ENCODE assay signal across 8 cellular contexts in the genomic region with DNA sequence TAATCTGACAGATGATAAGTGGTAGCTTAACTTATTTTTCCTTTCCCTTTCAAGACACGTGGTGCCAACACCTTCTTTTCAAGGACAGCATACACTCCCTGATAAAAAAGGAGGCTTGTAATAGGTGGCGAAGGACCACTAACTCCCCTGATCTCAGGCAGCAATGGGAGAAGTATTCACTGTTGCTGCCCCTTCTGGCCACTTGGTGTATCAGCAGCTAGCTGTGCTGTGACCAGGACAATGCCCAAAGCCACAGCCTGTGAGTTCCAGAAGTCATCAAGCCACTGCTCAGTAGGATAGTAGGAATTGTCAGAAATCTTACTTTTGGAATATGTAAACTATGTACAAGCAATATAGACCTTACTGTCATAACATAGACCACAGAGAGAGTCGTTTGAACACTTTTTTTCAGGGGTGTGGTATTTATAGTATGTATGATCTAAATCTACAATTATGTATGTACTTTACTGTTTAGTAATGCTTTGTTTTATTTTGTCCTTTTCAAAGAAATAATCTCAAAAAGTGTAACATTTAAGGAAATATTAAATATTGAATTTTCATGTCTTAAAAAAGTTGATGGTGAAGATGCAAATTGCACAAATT.
A peak's percentile ranks its signal among the peaks of the same experiment; 100 is the strongest.
DNase-seq lines count a peak whose midpoint lies in the region; ATAC-seq and TF ChIP-seq lines count a peak whose summit lies in the region.

No MANE protein-coding gene starts in this region.

- H3K27me3 ChIP-seq in upper lobe of right lung = peaks cover 5% of the 10 kb centered on the region
- H3K27me3 ChIP-seq in uterus = no peaks in the 10 kb centered on the region

- no peaks in the 10 kb centered on the region for H3K36me3 Mint-ChIP-seq in activated CD4-positive, alpha-beta memory T cell treated with anti-CD3 and anti-CD28 coated beads for 36 hours
- no peaks in the 10 kb centered on the region for H3K36me3 Mint-ChIP-seq in activated CD4-positive, alpha-beta memory T cell treated with anti-CD3 and anti-CD28 coated beads, Interleukin-2, amount 10 ng/mL, durations not matched to agents 7 days and 5 days (ENCODE audit: low read depth)
- H3K36me3 Mint-ChIP-seq in glutamatergic neuron (ENCODE audit: unreplicated experiment) = no peaks in the 10 kb centered on the region

- no peak overlapping the region for H3K4me3 Mint-ChIP-seq in activated CD4-positive, alpha-beta memory T cell treated with anti-CD3 and anti-CD28 coated beads for 36 hours
- no peak overlapping the region for H3K4me3 Mint-ChIP-seq in activated CD4-positive, alpha-beta memory T cell treated with anti-CD3 and anti-CD28 coated beads, Interleukin-2, amount 10 ng/mL, durations not matched to agents 7 days and 5 days
- H3K4me3 Mint-ChIP-seq in glutamatergic neuron (ENCODE audit: unreplicated experiment) = no peak overlapping the region

- intact Hi-C loops in activated CD4-positive, alpha-beta memory T cell treated with anti-CD3 and anti-CD28 coated beads for 36 hours (cut with micrococcal nuclease) = no loop called here
- intact Hi-C loops in upper lobe of right lung (cut with DNase I) (no loop called here), uterus (cut with DNase I; ENCODE audit: low total_unique reads) (no loop called here)

- H3K36me3 ChIP-seq in upper lobe of right lung (no peaks in the 10 kb centered on the region), uterus (no peaks in the 10 kb centered on the region)

- H3K4me1 ChIP-seq in upper lobe of right lung = no peaks in the 10 kb centered on the region
- no peaks in the 10 kb centered on the region for H3K4me1 ChIP-seq in uterus

- CTCF ChIA-PET in activated CD4-positive, alpha-beta memory T cell treated with anti-CD3 and anti-CD28 coated beads for 36 hours (lab: Charles Lee) = interaction anchor here (0.6 to 1.7 kb wide), 6 partner anchors 9 to 86 kb away, joined by 3 to 6 read pairs (median 3); no protein-coding TSS in a partner anchor
- CTCF ChIA-PET in activated CD4-positive, alpha-beta memory T cell treated with anti-CD3 and anti-CD28 coated beads, Interleukin-2, amount 10 ng/mL, durations not matched to agents 7 days and 5 days (lab: Charles Lee) = interaction anchor here (1.0 to 1.7 kb wide), 6 partner anchors 10 to 232 kb away, joined by 3 to 5 read pairs (median 4); no protein-coding TSS in a partner anchor

- POLR2A ChIA-PET in activated CD4-positive, alpha-beta memory T cell treated with anti-CD3 and anti-CD28 coated beads for 36 hours (lab: Charles Lee) = no interaction called here
- POLR2A ChIA-PET in activated CD4-positive, alpha-beta memory T cell treated with anti-CD3 and anti-CD28 coated beads, Interleukin-2, amount 10 ng/mL, durations not matched to agents 7 days and 5 days (lab: Charles Lee) = no interaction called here

- in situ Hi-C loops in SK-MEL-5 (cut with HindIII; ENCODE audit: low pct_unique_long_range_greater_than_20kb, low sequenced_read_pairs) = no loop called here

- peak; percentile 84 for TF ChIP-seq CTCF in glutamatergic neuron (IDR thresholded peaks at IDR 0.05; ENCODE audit: partially characterized antibody, unreplicated experiment)
- TF ChIP-seq CTCF in upper lobe of right lung (IDR thresholded peaks at IDR 0.05) = peak; percentile 68
- TF ChIP-seq CTCF in uterus (IDR thresholded peaks at IDR 0.05) = peak in 1 of 4 experiments; percentile 53

- no peak for TF ChIP-seq POLR2A in uterus (IDR thresholded peaks at IDR 0.05)

- no peak overlapping the region for H3K27ac Mint-ChIP-seq in activated CD4-positive, alpha-beta memory T cell treated with anti-CD3 and anti-CD28 coated beads for 36 hours
- no peak overlapping the region for H3K27ac Mint-ChIP-seq in activated CD4-positive, alpha-beta memory T cell treated with anti-CD3 and anti-CD28 coated beads, Interleukin-2, amount 10 ng/mL, durations not matched to agents 7 days and 5 days
- no peak overlapping the region for H3K27ac Mint-ChIP-seq in glutamatergic neuron (ENCODE audit: unreplicated experiment)

- H3K9me3 ChIP-seq in upper lobe of right lung (no peaks in the 10 kb centered on the region), uterus (no peaks in the 10 kb centered on the region)

- peaks cover 7% of the 10 kb centered on the region for H3K27me3 Mint-ChIP-seq in activated CD4-positive, alpha-beta memory T cell treated with anti-CD3 and anti-CD28 coated beads for 36 hours
- peaks cover 21% of the 10 kb centered on the region for H3K27me3 Mint-ChIP-seq in activated CD4-positive, alpha-beta memory T cell treated with anti-CD3 and anti-CD28 coated beads, Interleukin-2, amount 10 ng/mL, durations not matched to agents 7 days and 5 days
- H3K27me3 Mint-ChIP-seq in glutamatergic neuron (ENCODE audit: unreplicated experiment) = no peaks in the 10 kb centered on the region

- no peaks in the 10 kb centered on the region for H3K9me3 Mint-ChIP-seq in activated CD4-positive, alpha-beta memory T cell treated with anti-CD3 and anti-CD28 coated beads for 36 hours
- H3K9me3 Mint-ChIP-seq in activated CD4-positive, alpha-beta memory T cell treated with anti-CD3 and anti-CD28 coated beads, Interleukin-2, amount 10 ng/mL, durations not matched to agents 7 days and 5 days = no peaks in the 10 kb centered on the region
- H3K9me3 Mint-ChIP-seq in glutamatergic neuron (ENCODE audit: unreplicated experiment) = no peaks in the 10 kb centered on the region

- ATAC-seq in GM19397 (IDR thresholded peaks at IDR 0.05; ENCODE audit: unreplicated experiment) = peak; percentile 85
- peak; percentile 61 for ATAC-seq in HG03439 (IDR thresholded peaks at IDR 0.05; ENCODE audit: unreplicated experiment)
- peak; percentile 84 for ATAC-seq in upper lobe of right lung

- H3K4me1 Mint-ChIP-seq in activated CD4-positive, alpha-beta memory T cell treated with anti-CD3 and anti-CD28 coated beads for 36 hours (ENCODE audit: low read depth) = no peaks in the 10 kb centered on the region
- H3K4me1 Mint-ChIP-seq in activated CD4-positive, alpha-beta memory T cell treated with anti-CD3 and anti-CD28 coated beads, Interleukin-2, amount 10 ng/mL, durations not matched to agents 7 days and 5 days = no peaks in the 10 kb centered on the region
- no peaks in the 10 kb centered on the region for H3K4me1 Mint-ChIP-seq in glutamatergic neuron (ENCODE audit: low read depth, unreplicated experiment)

- peak; percentile 9 for DNase-seq in activated CD4-positive, alpha-beta memory T cell treated with anti-CD3 and anti-CD28 coated beads for 36 hours
- no peak for DNase-seq in activated CD4-positive, alpha-beta memory T cell treated with anti-CD3 and anti-CD28 coated beads, Interleukin-2, amount 10 ng/mL, durations not matched to agents 7 days and 5 days
- DNase-seq in SK-MEL-5 (ENCODE audit: low read depth, low spot score) = peak; percentile 59
- peak; percentile 72 for DNase-seq in glutamatergic neuron
- no peak for DNase-seq in upper lobe of right lung
- DNase-seq in uterus = no peak

- no peak overlapping the region for H3K4me3 ChIP-seq in upper lobe of right lung
- H3K4me3 ChIP-seq in uterus = no peak overlapping the region

- H3K27ac ChIP-seq in upper lobe of right lung = no peak overlapping the region
- H3K27ac ChIP-seq in uterus = no peak overlapping the region

Comparison
In these comparisons a context has a peak if more than half of its experiments do, and no peak if none do; other contexts are left out.
1. DNase-seq: peak in activated CD4-positive, alpha-beta memory T cell treated with anti-CD3 and anti-CD28 coated beads for 36 hours (single experiment), SK-MEL-5 (single experiment) and glutamatergic neuron (single experiment); none in activated CD4-positive, alpha-beta memory T cell treated with anti-CD3 and anti-CD28 coated beads, Interleukin-2, amount 10 ng/mL, durations not matched to agents 7 days and 5 days (single experiment), upper lobe of right lung (single experiment) and uterus (0 of 2).
2. Peak in every context shown above with its lines, with median percentiles within 50 percentile points of each other: ATAC-seq.